8 cellular contexts compared by ENCODE assay signal in the genomic region with DNA sequence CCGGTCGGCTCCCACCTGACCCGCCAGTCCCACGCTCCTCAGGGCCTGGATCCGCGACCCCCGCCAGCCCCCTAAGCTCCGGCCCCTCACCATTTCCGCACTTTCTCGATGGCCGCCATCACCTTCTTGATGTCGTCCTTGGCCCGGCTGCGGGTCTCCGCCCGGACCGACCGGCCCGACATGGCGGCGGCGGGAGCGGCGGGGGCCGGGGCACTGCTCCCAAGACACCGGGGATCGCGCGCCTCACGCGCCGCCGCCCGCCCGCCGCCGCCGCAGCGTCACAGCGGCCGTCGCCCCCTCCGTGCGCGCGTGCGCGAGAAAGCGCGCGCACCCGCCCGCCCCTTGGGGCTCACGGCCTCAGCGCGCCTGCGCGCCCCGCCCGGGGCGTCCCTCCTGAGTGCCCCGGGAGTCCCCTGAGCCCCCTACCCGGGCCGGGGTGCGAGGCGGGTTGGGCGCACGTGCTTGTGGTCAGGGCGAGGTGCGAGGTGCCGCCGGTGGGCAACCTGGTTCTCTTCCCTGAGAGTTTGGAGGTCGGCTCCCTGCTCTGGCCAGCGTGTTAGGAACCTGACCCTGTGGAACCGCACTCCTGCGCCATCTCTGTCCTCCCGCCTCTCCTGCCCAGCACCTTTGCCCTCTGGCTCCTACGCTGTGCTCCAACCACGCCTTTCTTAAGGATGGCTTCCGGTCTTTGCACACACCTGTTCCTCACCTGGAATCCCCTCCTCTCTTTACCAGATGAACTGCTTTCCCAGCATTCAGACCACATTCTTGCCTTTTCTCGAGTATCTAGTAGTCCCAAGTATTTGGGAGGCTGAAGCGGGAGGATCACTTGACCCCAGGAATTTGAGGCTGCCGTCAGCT. TPM values are rescaled to one million over a fixed set of nuclear protein-coding genes. Genes with fewer than 3 reads are reported as not detected.
DNase-seq lines count a peak whose midpoint lies in the region; ATAC-seq and TF ChIP-seq lines count a peak whose summit lies in the region.

Gene BCL7B (minus strand): TSS at position 294 of the 861 bp plus-strand sequence. CDS start 112 bp downstream, at position 182.

- TF ChIP-seq CTCF in BJ (IDR thresholded peaks at IDR 0.05; ENCODE audit: insufficient read depth, low read depth, low read length) = no peak

- H3K27me3 ChIP-seq in BJ (ENCODE audit: control insufficient read depth, insufficient read depth, low read length) = no peaks in the 10 kb centered on the region

- CTCF ChIA-PET in BJ (lab: Yijun Ruan, JAX) = interaction anchor here (0.7 to 1.0 kb wide), 2 partner anchors 30 to 168 kb away, joined by 3 read pairs; no protein-coding TSS in a partner anchor

- peak within 1 kb of the TSS; percentile 97 for H3K4me3 ChIP-seq in BJ (ENCODE audit: low read depth, low read length)

- POLR2A ChIA-PET in BJ (lab: Charles Lee) = interaction anchor here (0.7 kb wide), 1 partner anchor 17 kb away, joined by 3 read pairs; no protein-coding TSS in a partner anchor

- peaks cover 2% of the 10 kb centered on the region for H3K36me3 ChIP-seq in BJ (ENCODE audit: control insufficient read depth, insufficient read depth, low read length)

- peak; percentile 55 for ATAC-seq in GM19035 (IDR thresholded peaks at IDR 0.05; ENCODE audit: unreplicated experiment)
- peak; percentile 41 for ATAC-seq in HG03342 (IDR thresholded peaks at IDR 0.05; ENCODE audit: unreplicated experiment)

- DNase-seq in BJ (ENCODE audit: low read depth) = no peak
- DNase-seq in NOMO-1 (lab: John Stamatoyannopoulos, UW; ENCODE audit: unreplicated experiment in 2 of 2) = peak; percentile 82 to 91
- peak; percentile 90 for DNase-seq in activated CD8-positive, alpha-beta memory T cell treated with anti-CD3 and anti-CD28 coated beads, Interleukin-2, amount 50 U/mL, for 48 hours
- peak; percentile 88 for DNase-seq in epidermal melanocyte (ENCODE audit: insufficient read length, low spot score)
- peak; percentile 53 for DNase-seq in middle frontal gyrus (ENCODE audit: extremely low spot score, low spot score)
- DNase-seq in stimulated activated CD8-positive, alpha-beta memory T cell treated with anti-CD3 and anti-CD28 coated beads, Interleukin-2, amount 100 ng/mL, for 1 hour (ENCODE audit: low read depth in 2 of 2) = peak; percentile 47 to 61

RNA-seq across cellular contexts. Expression of gene BCL7B, which starts in this region (rescaled TPM):
- 65.2 and 89.6 TPM in 2 replicates for polyA plus RNA-seq in BJ (2011; rRNA removed)
- 29.9 and 52.5 TPM in 2 replicates for polyA minus RNA-seq in BJ (2011; rRNA and poly(A)+ RNA removed)
